ENCODE assay signal across 12 cellular contexts in genomic region chr11:121889168-121889567, GRCh38.
"Had no signal": no experiment of that assay in that cellular context is flagged by ENCODE, and none has a peak within 500 bp of the region (broad histone marks: within the 10 kb centered on the region; RNA-seq: fewer than 3 reads in every experiment).

No MANE protein-coding gene starts in this region.

- ATAC-seq: activated naive CD8-positive, alpha-beta T cell treated with anti-CD3 and anti-CD28 coated beads, Interleukin-2, amount 50 U/mL, for 24 hours; natural killer cell; right cardiac atrium had no signal

- H3K9me3 ChIP-seq: esophagus squamous epithelium, spleen had no signal

- H3K36me3 ChIP-seq: esophagus squamous epithelium, spleen had no signal

- H3K4me3 ChIP-seq: esophagus squamous epithelium, spleen had no signal

- H3K27me3 ChIP-seq: spleen had no signal

- FAIRE-seq: colon had no signal

- H3K27ac ChIP-seq: esophagus squamous epithelium, spleen had no signal

- DNase-seq: activated CD4-positive, alpha-beta T cell treated with anti-CD3 and anti-CD28 coated beads, Interleukin-2, amount 10 ng/mL, durations not matched to agents 24 days and 14 days; activated naive CD4-positive, alpha-beta T cell treated with Interleukin-2 at 50 U/mL for 16 hours; activated naive CD8-positive, alpha-beta T cell treated with anti-CD3 and anti-CD28 coated beads, Interleukin-2, amount 50 U/mL, for 24 hours; esophagus squamous epithelium; glutamatergic neuron; natural killer cell; posterior cingulate gyrus; right cardiac atrium; spleen; stimulated activated CD4-positive, alpha-beta T cell treated with anti-CD3 and anti-CD28 coated beads, Interleukin-2, amount 100 ng/mL, for 24 hours; stimulated activated naive CD4-positive, alpha-beta T cell had no signal
